In the genomic region with DNA sequence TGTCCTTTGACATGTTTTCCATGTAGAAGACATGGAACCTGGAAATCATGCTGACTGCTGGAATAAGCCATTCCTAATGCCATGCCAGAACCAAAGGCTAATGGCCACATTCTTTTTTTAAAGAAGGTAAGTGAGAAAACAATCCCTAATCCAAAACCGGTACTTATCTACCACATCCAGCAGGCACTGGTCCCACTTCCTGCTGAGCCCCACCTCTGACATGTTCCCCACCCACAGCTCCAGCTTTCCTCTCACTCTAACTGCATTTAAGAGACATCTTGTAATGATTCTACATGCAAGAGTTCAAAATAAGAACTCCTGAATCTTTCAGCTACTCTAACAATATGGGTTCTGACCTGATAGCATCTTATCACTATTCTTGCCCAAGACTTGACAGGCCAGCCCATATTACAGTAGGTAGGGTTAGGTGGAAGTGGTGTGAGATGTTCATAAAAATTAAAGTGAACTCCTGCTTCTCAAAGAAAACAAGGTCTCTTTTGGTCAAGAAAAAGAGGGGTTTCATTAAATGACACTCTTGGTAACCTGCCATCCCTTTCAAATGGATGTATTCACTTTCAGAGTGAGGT, we compare ENCODE assay signal across 17 cellular contexts.
"Had no signal": no experiment of that assay in that cellular context is flagged by ENCODE, and none has a peak within 500 bp of the region (broad histone marks: within the 10 kb centered on the region; RNA-seq: fewer than 3 reads in every experiment).

No MANE protein-coding gene starts in this region.

- DNase-seq: activated CD4-positive, alpha-beta T cell treated with anti-CD3 and anti-CD28 coated beads, Interleukin-2, amount 50 U/mL, for 1 hour; activated CD8-positive, alpha-beta memory T cell treated with anti-CD3 and anti-CD28 coated beads for 24 hours; activated naive CD4-positive, alpha-beta T cell treated with anti-CD3 and anti-CD28 coated beads, Interleukin-2, amount 50 U/mL, for 16 hours; adrenal gland; foreskin fibroblast; mesendoderm; nephron progenitor cell; occipital lobe; spleen; T-helper 2 cell had no signal

- H3K27ac ChIP-seq: adrenal gland, coronary artery, esophagus muscularis mucosa, spleen had no signal

- H3K4me1 ChIP-seq: adrenal gland had no signal

- H3K36me3 ChIP-seq: adrenal gland, esophagus muscularis mucosa had no signal

- H3K4me3 ChIP-seq: adrenal gland, coronary artery, esophagus muscularis mucosa, spleen had no signal

- H3K27ac Mint-ChIP-seq: activated T-helper 2 cell treated with anti-CD3 and anti-CD28 coated beads, Interferon-gamma antibody, Interleukin-2, Interleukin-4, amounts not matched to agents 10 μg/mL and 5 μg/mL and 100 μg/mL, durations not matched to agents 14 hours and 24 hours and 36 hours; nephron progenitor cell had no signal

- H3K4me3 Mint-ChIP-seq: nephron progenitor cell had no signal

- ATAC-seq: activated CD4-positive, CD25-positive, alpha-beta regulatory T cell treated with anti-CD3 and anti-CD28 coated beads, Interleukin-2, amount 50 U/mL, for 24 hours; sciatic nerve had no signal

- H3K4me1 Mint-ChIP-seq: nephron progenitor cell had no signal

- H3K27me3 ChIP-seq: adrenal gland, esophagus muscularis mucosa, spleen had no signal

- H3K9me3 Mint-ChIP-seq: activated T-helper 2 cell treated with anti-CD3 and anti-CD28 coated beads, Interferon-gamma antibody, Interleukin-2, Interleukin-4, amounts not matched to agents 10 μg/mL and 5 μg/mL and 100 μg/mL, durations not matched to agents 14 hours and 24 hours and 36 hours; nephron progenitor cell had no signal

- H3K9me3 ChIP-seq: adrenal gland, esophagus muscularis mucosa, spleen had no signal

- FAIRE-seq: TTC549, urothelium cell line had no signal
